In the genomic region with DNA sequence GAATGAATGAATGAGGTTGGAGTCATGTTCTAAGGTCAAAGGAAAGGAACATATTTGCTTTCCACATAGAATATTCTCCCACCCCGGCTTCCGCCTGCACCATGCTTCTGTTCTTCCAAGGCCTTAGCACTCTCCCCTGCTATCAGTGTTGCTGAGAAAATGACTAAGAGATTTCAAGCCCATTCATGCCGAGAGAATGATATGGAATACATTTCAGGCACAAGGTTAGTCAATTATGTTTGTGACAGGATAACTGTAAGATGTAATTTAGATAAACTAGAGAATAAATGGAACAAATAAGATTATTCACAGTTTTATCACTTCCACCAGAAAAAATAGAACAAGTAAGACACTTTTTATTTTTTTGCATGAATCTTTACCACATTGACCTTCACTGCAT, we compare ENCODE assay signal across 27 cellular contexts.
"Had no signal": no experiment of that assay in that cellular context is flagged by ENCODE, and none has a peak within 500 bp of the region (broad histone marks: within the 10 kb centered on the region; RNA-seq: fewer than 3 reads in every experiment).

No MANE protein-coding gene starts in this region.

- H3K9me3 ChIP-seq: ovary, psoas muscle, right lobe of liver, suprapubic skin, testis, tibial artery, transverse colon, upper lobe of right lung, uterus had no signal

- FAIRE-seq: small intestine had no signal

- DNase-seq: naive thymus-derived CD8-positive, alpha-beta T cell; nephron progenitor cell; occipital lobe; ovary; posterior cingulate gyrus; psoas muscle; right cardiac atrium; right lobe of liver; sigmoid colon; small intestine; stimulated activated CD4-positive, alpha-beta T cell treated with anti-CD3 and anti-CD28 coated beads, Interleukin-15, amount 100 ng/mL, for 24 hours; stimulated activated CD4-positive, alpha-beta T cell treated with anti-CD3 and anti-CD28 coated beads, Interleukin-2, amount 100 ng/mL, for 24 hours; stimulated activated CD4-positive, alpha-beta T cell treated with anti-CD3 and anti-CD28 coated beads, Interleukin-2, amount 100 ng/mL, for 48 hours; stimulated activated CD4-positive, alpha-beta T cell treated with anti-CD3 and anti-CD28 coated beads, Interleukin-4, amount 100 ng/mL, for 4 hours; stimulated activated CD8-positive, alpha-beta memory T cell treated with anti-CD3 and anti-CD28 coated beads, Interleukin-4, amount 100 ng/mL, for 48 hours; stimulated activated naive CD4-positive, alpha-beta T cell; stimulated activated naive CD8-positive, alpha-beta T cell treated with anti-CD3 and anti-CD28 coated beads, Interleukin-15, amount 100 ng/mL, for 72 hours; stimulated activated naive CD8-positive, alpha-beta T cell treated with anti-CD3 and anti-CD28 coated beads, Interleukin-15, Interleukin-2, amounts not matched to agents 100 U/mL and 50 U/mL, for 24 hours; substantia nigra; testis; tibial artery; transverse colon; upper lobe of right lung; uterus had no signal

- H3K4me1 ChIP-seq: neural progenitor cell, parathyroid adenoma, psoas muscle, right lobe of liver, sigmoid colon, suprapubic skin, testis, tibial artery, transverse colon, upper lobe of right lung, uterus had no signal

- H3K27me3 ChIP-seq: neural progenitor cell, ovary, right lobe of liver, sigmoid colon, suprapubic skin, testis, tibial artery, transverse colon, upper lobe of right lung, uterus had no signal

- H3K4me3 ChIP-seq: neural progenitor cell, ovary, psoas muscle, right lobe of liver, sigmoid colon, suprapubic skin, testis, tibial artery, transverse colon, upper lobe of right lung, uterus had no signal

- H3K36me3 ChIP-seq: neural progenitor cell, ovary, right lobe of liver, sigmoid colon, suprapubic skin, tibial artery, transverse colon, upper lobe of right lung, uterus had no signal

- H3K27ac ChIP-seq: neural progenitor cell, ovary, parathyroid adenoma, psoas muscle, right lobe of liver, sigmoid colon, suprapubic skin, testis, tibial artery, transverse colon, upper lobe of right lung, uterus had no signal

- H3K79me2 ChIP-seq: parathyroid adenoma had no signal

- H3K9ac ChIP-seq: neural progenitor cell, parathyroid adenoma had no signal

- H2AFZ ChIP-seq: neural progenitor cell, parathyroid adenoma had no signal

- H3K4me2 ChIP-seq: neural progenitor cell had no signal
